Comparison of ENCODE assay signal across 26 cellular contexts in the genomic region with DNA sequence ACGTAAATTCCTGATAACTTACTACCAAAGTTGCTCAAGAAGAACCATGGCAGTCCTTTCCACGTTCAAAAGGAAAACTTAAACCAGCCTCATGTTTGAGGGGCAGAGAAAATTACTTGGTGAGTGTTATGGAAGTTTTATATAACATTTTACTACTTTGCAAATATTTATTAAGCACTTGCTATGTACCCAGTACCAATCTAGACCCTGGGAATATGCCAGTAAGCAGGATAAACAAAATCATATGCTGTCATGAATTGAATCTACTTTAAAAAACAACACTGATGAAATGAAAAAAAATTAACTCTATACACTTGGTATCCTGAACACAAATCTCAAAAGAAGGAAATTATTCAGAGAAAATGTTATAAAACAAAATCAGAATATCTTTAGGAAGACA. TPM values are rescaled to one million over a fixed set of nuclear protein-coding genes. Genes with fewer than 3 reads are reported as not detected.
DNase-seq lines count a peak whose midpoint lies in the region; ATAC-seq and TF ChIP-seq lines count a peak whose summit lies in the region.
"Had no signal": no experiment of that assay in that cellular context is flagged by ENCODE, and none has a peak within 500 bp of the region (broad histone marks: within the 10 kb centered on the region; RNA-seq: fewer than 3 reads in every experiment).

No MANE protein-coding gene starts in this region.

- TF ChIP-seq CTCF in 22Rv1 (IDR thresholded peaks at IDR 0.05) = no peak
- TF ChIP-seq CTCF in KMS-11 (conservative IDR thresholded peaks at IDR 0.05; ENCODE audit: low read depth, low read length) = no peak
- TF ChIP-seq CTCF in neural crest cell (conservative IDR thresholded peaks at IDR 0.05) = no peak
- TF ChIP-seq CTCF in body of pancreas (IDR thresholded peaks at IDR 0.05) = no peak

- no peaks in the 10 kb centered on the region for H4K20me1 ChIP-seq in KMS-11 (ENCODE audit: insufficient read depth)

- peak overlapping the region; percentile 28 for H3K27ac Mint-ChIP-seq in activated T-helper 17 cell treated with anti-CD3 and anti-CD28 coated beads, Interleukin-2, amount 50 U/mL, for 72 hours
- peak overlapping the region; percentile 96 for H3K27ac Mint-ChIP-seq in neural crest cell (ENCODE audit: unreplicated experiment)
- H3K27ac Mint-ChIP-seq: HFFc6 had no signal

- no peak overlapping the region for H3K4me3 Mint-ChIP-seq in activated T-helper 17 cell treated with anti-CD3 and anti-CD28 coated beads, Interleukin-2, amount 50 U/mL, for 72 hours
- H3K4me3 Mint-ChIP-seq in neural crest cell = no peak overlapping the region
- H3K4me3 Mint-ChIP-seq: HFFc6 had no signal

- WGBS in body of pancreas, 2 donors = 67 to 71% methylated on average over 2 of the region's 2 CpGs

- intact Hi-C loops in body of pancreas (cut with DNase I) = no loop called here

- H3K4me1 Mint-ChIP-seq in activated T-helper 17 cell treated with anti-CD3 and anti-CD28 coated beads, Interleukin-2, amount 50 U/mL, for 72 hours = peaks cover 29% of the 10 kb centered on the region
- H3K4me1 Mint-ChIP-seq in neural crest cell = peaks cover 13% of the 10 kb centered on the region

- peaks cover 24% of the 10 kb centered on the region for H3K79me2 ChIP-seq in KMS-11 (ENCODE audit: insufficient read depth, low read depth)

- DNase-seq in neural crest cell (ENCODE audit: low read depth, low spot score) (no peak), NCI-H187 (lab: John Stamatoyannopoulos, UW) (no peak), body of pancreas (no peak)
- no peak for DNase-seq in effector memory CD4-positive, alpha-beta T cell
- DNase-seq: DND-41; HFFc6; Kasumi-1; MV-4-11; NCI-H1105; NCI-H1436 treated with DMSO at 0.1 percent for 48 hours; NCI-H1930; NCI-H446 treated with DMSO at 0.1 percent for 48 hours; NCI-H526; NCI-H82; NK-92 treated with Interleukin-12 subunit alpha and Interleukin-12 subunit beta, amount 100 ng/mL, for 24 hours; PC-9; Right ventricle myocardium superior; RPMI8226 had no signal

- H3K36me3 ChIP-seq in KMS-11 (ENCODE audit: insufficient read depth) (peaks cover 12% of the 10 kb centered on the region; the same call in 1 of the 2 replicates), body of pancreas (replicated peaks in 1 of 2; ENCODE audit: insufficient read depth in 1 of 2, low read depth in 2 of 2) (no peaks in the 10 kb centered on the region)
- H3K36me3 ChIP-seq in effector memory CD4-positive, alpha-beta T cell (ENCODE audit: control insufficient read depth, insufficient read depth, low read length) = no peaks in the 10 kb centered on the region

- H3K9ac ChIP-seq in KMS-11 = no peak overlapping the region

- no peaks in the 10 kb centered on the region for H3K9me3 ChIP-seq in body of pancreas
- H3K9me3 ChIP-seq in effector memory CD4-positive, alpha-beta T cell (ENCODE audit: control insufficient read depth, low read length) = no peaks in the 10 kb centered on the region
- H3K9me3 ChIP-seq: HAP-1, SJSA1 had no signal

- H3K4me1 ChIP-seq in KMS-11 (ENCODE audit: low read depth, poor library complexity, severe bottlenecking) = peaks cover 90% of the 10 kb centered on the region
- peaks cover 13% of the 10 kb centered on the region for H3K4me1 ChIP-seq in body of pancreas
- no peaks in the 10 kb centered on the region for H3K4me1 ChIP-seq in effector memory CD4-positive, alpha-beta T cell (ENCODE audit: control insufficient read depth, insufficient read depth, low read length, poor library complexity, severe bottlenecking)

- no peaks in the 10 kb centered on the region for H3K9me3 Mint-ChIP-seq in activated T-helper 17 cell treated with anti-CD3 and anti-CD28 coated beads, Interleukin-2, amount 50 U/mL, for 72 hours
- H3K9me3 Mint-ChIP-seq in neural crest cell = no peaks in the 10 kb centered on the region
- H3K9me3 Mint-ChIP-seq: HFFc6 had no signal

- H2AFZ ChIP-seq in KMS-11 (ENCODE audit: low read depth) = no peak overlapping the region
- H2AFZ ChIP-seq: PC-9 had no signal

- H3K27me3 Mint-ChIP-seq in activated T-helper 17 cell treated with anti-CD3 and anti-CD28 coated beads, Interleukin-2, amount 50 U/mL, for 72 hours = no peaks in the 10 kb centered on the region
- no peaks in the 10 kb centered on the region for H3K27me3 Mint-ChIP-seq in neural crest cell (ENCODE audit: low read depth)

- peaks cover 81% of the 10 kb centered on the region for H3K36me3 Mint-ChIP-seq in activated T-helper 17 cell treated with anti-CD3 and anti-CD28 coated beads, Interleukin-2, amount 50 U/mL, for 72 hours (ENCODE audit: low read depth)
- peaks cover 28% of the 10 kb centered on the region for H3K36me3 Mint-ChIP-seq in neural crest cell (ENCODE audit: low read depth)

- H3K27ac ChIP-seq in 22Rv1 (peak overlapping the region; percentile 59), KMS-11 (peak overlapping the region; percentile 52), body of pancreas (no peak overlapping the region)
- no peak overlapping the region for H3K27ac ChIP-seq in effector memory CD4-positive, alpha-beta T cell (ENCODE audit: insufficient read depth, low read length, poor library complexity, severe bottlenecking)
- H3K27ac ChIP-seq: HL-60, PC-9, SJSA1 had no signal

- peak overlapping the region; percentile 37 for H3K4me2 ChIP-seq in KMS-11
- H3K4me2 ChIP-seq: PC-9 had no signal

- no peak for ATAC-seq in activated T-helper 17 cell treated with anti-CD3 and anti-CD28 coated beads, Interleukin-2, amount 50 U/mL, for 72 hours (replicated peaks)
- ATAC-seq in HG03432 (IDR thresholded peaks at IDR 0.05; ENCODE audit: unreplicated experiment) (no peak), body of pancreas (no peak)
- ATAC-seq: HepG2 had no signal

- no peaks in the 10 kb centered on the region for H3K27me3 ChIP-seq in KMS-11 (ENCODE audit: insufficient read depth, low read depth)
- no peaks in the 10 kb centered on the region for H3K27me3 ChIP-seq in body of pancreas
- H3K27me3 ChIP-seq in effector memory CD4-positive, alpha-beta T cell (replicated peaks; ENCODE audit: control insufficient read depth, insufficient read depth, low read length, poor library complexity, severe bottlenecking) = no peaks in the 10 kb centered on the region
- H3K27me3 ChIP-seq: SJSA1 had no signal

- H3K4me3 ChIP-seq in KMS-11 (IDR thresholded peaks at IDR 0.05; ENCODE audit: insufficient read depth, low read depth, low read length) = no peak overlapping the region
- no peak overlapping the region for H3K4me3 ChIP-seq in body of pancreas
- no peak overlapping the region for H3K4me3 ChIP-seq in effector memory CD4-positive, alpha-beta T cell (ENCODE audit: insufficient read depth, low read depth, low read length, poor library complexity, severe bottlenecking)
- H3K4me3 ChIP-seq: HAP-1, PC-9, SJSA1 had no signal

- no peak for TF ChIP-seq POLR2A in body of pancreas (IDR thresholded peaks at IDR 0.05)

RNA-seq across cellular contexts. Expression of a gene that starts 46.1 kb away (rescaled TPM):
- 100 to 1,000 TPM; 129 to 141 TPM for total RNA-seq in activated T-helper 17 cell treated with anti-CD3 and anti-CD28 coated beads, Interleukin-2, amount 50 U/mL, for 72 hours
- total RNA-seq in neural crest cell = 84.9 and 86.7 TPM in 2 replicates
- 1 to 10 TPM in 1 of 2 donors, under 1 TPM in 1; 0.66 to 8.8 TPM for total RNA-seq in body of pancreas

Comparison
In these comparisons a context has a peak if more than half of its experiments do, and no peak if none do; other contexts are left out.
1. H3K27ac ChIP-seq: peak in 22Rv1 (single experiment) and KMS-11 (single experiment); none in body of pancreas (0 of 4) and effector memory CD4-positive, alpha-beta T cell (single experiment).